ENCODE assay signal across 19 cellular contexts in the genomic region with DNA sequence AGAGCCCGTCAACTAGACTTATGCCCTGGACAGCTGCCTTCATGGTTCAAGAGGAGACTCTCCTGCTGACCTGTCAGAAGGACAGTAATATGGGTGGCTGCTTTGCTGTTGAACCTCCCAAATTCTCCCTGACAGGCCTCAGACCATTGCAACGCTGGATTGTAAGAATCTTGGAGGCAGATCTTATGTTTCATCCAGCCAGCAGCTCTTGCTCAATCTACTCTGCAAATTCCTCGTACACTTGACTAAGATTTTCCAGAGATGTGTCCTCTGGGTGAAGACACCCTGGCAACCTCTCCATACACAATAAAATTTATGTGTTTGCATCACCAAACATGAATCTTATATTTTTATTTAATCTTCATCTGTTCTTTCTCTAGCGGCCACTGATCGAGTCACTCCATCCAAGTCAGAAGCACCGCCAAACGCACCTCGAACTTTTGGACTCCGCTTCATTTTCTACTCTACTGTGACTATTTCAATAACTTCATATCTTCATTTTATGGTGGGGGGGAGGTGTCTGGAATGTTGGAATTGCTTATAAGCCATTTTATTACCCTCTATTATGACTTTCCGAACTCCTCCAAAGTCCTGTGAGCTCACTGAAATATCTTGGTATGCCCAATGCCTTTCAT.
DNase-seq lines count a peak whose midpoint lies in the region; ATAC-seq, FAIRE-seq and TF ChIP-seq lines count a peak whose summit lies in the region.
"Had no signal": no experiment of that assay in that cellular context is flagged by ENCODE, and none has a peak within 500 bp of the region (broad histone marks: within the 10 kb centered on the region; RNA-seq: fewer than 3 reads in every experiment).

No MANE protein-coding gene starts in this region.

- CTCF ChIA-PET in HepG2 (lab: Yijun Ruan, JAX; ENCODE audit: low intra/inter-chr PET ratio, low total read pairs), result no interaction called here

- TF ChIP-seq EP300 in HepG2 (IDR thresholded peaks at IDR 0.05; ENCODE audit: low read depth in 2 of 2, low read length in 2 of 2), result no peak
- TF ChIP-seq EP300 in HepG2 (CRISPR knock-in tag; IDR thresholded peaks at IDR 0.05; ENCODE audit: borderline replicate concordance), result no peak

- H3K9ac ChIP-seq in rectal smooth muscle tissue (ENCODE audit: low read length), result no peak overlapping the region
- no peak overlapping the region for H3K9ac ChIP-seq in Karpas-422 (ENCODE audit: low read length)
- H3K9ac ChIP-seq in HepG2 (ENCODE audit: insufficient read depth, low read depth, low read length), result no peak overlapping the region
- H3K9ac ChIP-seq: BLaER1 treated with 17β-estradiol and CSF1 and Interleukin-3, amounts not matched to agents 10 nM and 100 nM had no signal

- TF ChIP-seq CTCF in left ventricle myocardium inferior (IDR thresholded peaks at IDR 0.05; ENCODE audit: borderline replicate concordance), result no peak
- no peak for TF ChIP-seq CTCF in HepG2 (CRISPR knock-in tag; IDR thresholded peaks at IDR 0.05)

- H3K36me3 ChIP-seq in left ventricle myocardium inferior (no peaks in the 10 kb centered on the region), rectal smooth muscle tissue (ENCODE audit: control insufficient read depth, insufficient read depth, low read length) (no peaks in the 10 kb centered on the region), Karpas-422 (ENCODE audit: insufficient read depth, low read length) (no peaks in the 10 kb centered on the region), HepG2 (replicated peaks in 1 of 2; ENCODE audit: control insufficient read depth in 1 of 2, insufficient read depth in 2 of 2, low read length in 2 of 2) (no peaks in the 10 kb centered on the region)
- H3K36me3 ChIP-seq: BLaER1 treated with 17β-estradiol and CSF1 and Interleukin-3, amounts not matched to agents 10 nM and 100 nM had no signal

- no peaks in the 10 kb centered on the region for H3K9me3 ChIP-seq in left ventricle myocardium inferior (replicated peaks)
- no peaks in the 10 kb centered on the region; the same call in 1 of the 2 replicates for H3K9me3 ChIP-seq in Karpas-422 (ENCODE audit: low read length)
- peaks cover 6% of the 10 kb centered on the region; the same call in 1 of the 2 replicates for H3K9me3 ChIP-seq in HepG2 (ENCODE audit: low read length)

- FAIRE-seq in HepG2 (lab: Jason Lieb, UNC), result no peak
- FAIRE-seq: A204.1, D721Med, GM19239, RCC 7860 had no signal

- H3K4me3 ChIP-seq in left ventricle myocardium inferior, result no peak overlapping the region
- no peak overlapping the region for H3K4me3 ChIP-seq in rectal smooth muscle tissue (ENCODE audit: low read length)
- H3K4me3 ChIP-seq in Karpas-422 (ENCODE audit: low read length), result no peak overlapping the region
- no peak overlapping the region for H3K4me3 ChIP-seq in HepG2 (replicated peaks in 1 of 3; ENCODE audit: insufficient read depth in 1 of 3, low read depth in 2 of 3, low read length in 3 of 3)
- H3K4me3 ChIP-seq: BLaER1 treated with 17β-estradiol and CSF1 and Interleukin-3, amounts not matched to agents 10 nM and 100 nM had no signal

- no peak for TF ChIP-seq RAD21 in HepG2 (CRISPR knock-in tag; IDR thresholded peaks at IDR 0.05)

- in situ Hi-C loops in HepG2 (cut with HindIII; ENCODE audit: extremely low pct_ligation_motif_present, low pct_unique_long_range_greater_than_20kb), result no loop called here

- TF ChIP-seq POLR2A in HepG2 (IDR thresholded peaks at IDR 0.05; ENCODE audit: insufficient read depth in 1 of 2, low read depth in 2 of 2, low read length in 2 of 2), result no peak

- WGBS in HepG2 (ENCODE audit: low lambda C conversion rate), result 46% methylated on average over 10 of the region's 10 CpGs

- POLR2A ChIA-PET in HepG2 (lab: Yijun Ruan, JAX), result no interaction called here

- DNase-seq in Right ventricle myocardium superior (no peak), left ventricle myocardium inferior (no peak), left kidney (ENCODE audit: low read depth, low spot score) (peak; percentile 25), Karpas-422 (no peak), HepG2 (ENCODE audit: low spot score) (no peak)
- DNase-seq in stimulated activated naive CD8-positive, alpha-beta T cell treated with anti-CD3 and anti-CD28 coated beads, Interleukin-15, Interleukin-2, amounts not matched to agents 100 U/mL and 50 U/mL, for 24 hours, result no peak
- DNase-seq: CD8-positive, alpha-beta memory T cell; DMS79; H7; NCI-H1694 treated with DMSO at 0.1 percent for 48 hours; NCI-H2107; NCI-H69 had no signal

- H3K9me2 ChIP-seq in Karpas-422 (replicated peaks; ENCODE audit: insufficient read depth, low read length), result no peaks in the 10 kb centered on the region

- H3K79me2 ChIP-seq in Karpas-422 (ENCODE audit: low read length) (no peaks in the 10 kb centered on the region), HepG2 (ENCODE audit: insufficient read depth, low read length) (no peaks in the 10 kb centered on the region)

- intact Hi-C loops in Right ventricle myocardium superior (cut with DNase I), result loop anchor here (5.0 kb wide), 1 partner anchor 300 kb away; no protein-coding TSS in a partner anchor
- intact Hi-C loops in left ventricle myocardium inferior (cut with micrococcal nuclease), result no loop called here
- intact Hi-C loops in HepG2 (cut with micrococcal nuclease; ENCODE audit: unreplicated experiment), result no loop called here

- peak; percentile 72 for ATAC-seq in Right ventricle myocardium superior (ENCODE audit: poor library complexity)
- ATAC-seq in stimulated activated naive CD8-positive, alpha-beta T cell treated with anti-CD3 and anti-CD28 coated beads, Interleukin-15, Interleukin-2, amounts not matched to agents 100 U/mL and 50 U/mL, for 24 hours, result no peak
- ATAC-seq in HepG2, result no peak
- no peak for ATAC-seq in GM19351 (IDR thresholded peaks at IDR 0.05; ENCODE audit: unreplicated experiment)

- BruUV-seq in HepG2 (replicated peaks; lab: Mats Ljungman, UMichigan), result no TSS peak

- H2AFZ ChIP-seq in Karpas-422 (ENCODE audit: low read length), result no peak overlapping the region
- no peak overlapping the region for H2AFZ ChIP-seq in HepG2 (ENCODE audit: low read length)

- H4K20me1 ChIP-seq in Karpas-422 (ENCODE audit: insufficient read depth, low read depth, low read length) (no peaks in the 10 kb centered on the region), HepG2 (ENCODE audit: insufficient read depth, low read length) (no peaks in the 10 kb centered on the region)
- H4K20me1 ChIP-seq: BLaER1 treated with 17β-estradiol and CSF1 and Interleukin-3, amounts not matched to agents 10 nM and 100 nM had no signal

- H3K27me3 ChIP-seq in left ventricle myocardium inferior (ENCODE audit: low read depth), result peaks cover 3% of the 10 kb centered on the region
- peaks cover 2% of the 10 kb centered on the region for H3K27me3 ChIP-seq in rectal smooth muscle tissue (ENCODE audit: control insufficient read depth, insufficient read depth, low read length)
- no peaks in the 10 kb centered on the region for H3K27me3 ChIP-seq in Karpas-422 (ENCODE audit: low read length)
- H3K27me3 ChIP-seq in HepG2 (ENCODE audit: control insufficient read depth in 1 of 2, insufficient read depth in 2 of 2, low read length in 2 of 2), result no peaks in the 10 kb centered on the region
- H3K27me3 ChIP-seq: BLaER1 treated with 17β-estradiol and CSF1 and Interleukin-3, amounts not matched to agents 10 nM and 100 nM had no signal

- no peaks in the 10 kb centered on the region for H3K4me1 ChIP-seq in left ventricle myocardium inferior
- peaks cover 30% of the 10 kb centered on the region for H3K4me1 ChIP-seq in rectal smooth muscle tissue (ENCODE audit: control insufficient read depth, insufficient read depth, low read length)
- no peaks in the 10 kb centered on the region for H3K4me1 ChIP-seq in Karpas-422 (ENCODE audit: low read length)
- no peaks in the 10 kb centered on the region for H3K4me1 ChIP-seq in HepG2 (ENCODE audit: insufficient read depth, low read length)
- H3K4me1 ChIP-seq: BLaER1 treated with 17β-estradiol and CSF1 and Interleukin-3, amounts not matched to agents 10 nM and 100 nM had no signal

- H3K27ac ChIP-seq in left ventricle myocardium inferior (replicated peaks) (no peak overlapping the region), rectal smooth muscle tissue (ENCODE audit: low read depth, low read length) (peak overlapping the region; percentile 73), Karpas-422 (ENCODE audit: low read length) (no peak overlapping the region), HepG2 (ENCODE audit: extremely low read length, insufficient read depth, low read length) (no peak overlapping the region)
- H3K27ac ChIP-seq: BLaER1 treated with 17β-estradiol and CSF1 and Interleukin-3, amounts not matched to agents 10 nM and 100 nM had no signal

- H3K4me2 ChIP-seq in Karpas-422 (ENCODE audit: low read depth, low read length, poor library complexity, severe bottlenecking), result no peak overlapping the region
- H3K4me2 ChIP-seq in HepG2 (ENCODE audit: low read depth, low read length), result no peak overlapping the region

TF ChIP-seq in HepG2, 621 proteins besides CTCF, POLR2A, EP300 and RAD21 (continues in another document):
- TF ChIP-seq, protein P1, sequence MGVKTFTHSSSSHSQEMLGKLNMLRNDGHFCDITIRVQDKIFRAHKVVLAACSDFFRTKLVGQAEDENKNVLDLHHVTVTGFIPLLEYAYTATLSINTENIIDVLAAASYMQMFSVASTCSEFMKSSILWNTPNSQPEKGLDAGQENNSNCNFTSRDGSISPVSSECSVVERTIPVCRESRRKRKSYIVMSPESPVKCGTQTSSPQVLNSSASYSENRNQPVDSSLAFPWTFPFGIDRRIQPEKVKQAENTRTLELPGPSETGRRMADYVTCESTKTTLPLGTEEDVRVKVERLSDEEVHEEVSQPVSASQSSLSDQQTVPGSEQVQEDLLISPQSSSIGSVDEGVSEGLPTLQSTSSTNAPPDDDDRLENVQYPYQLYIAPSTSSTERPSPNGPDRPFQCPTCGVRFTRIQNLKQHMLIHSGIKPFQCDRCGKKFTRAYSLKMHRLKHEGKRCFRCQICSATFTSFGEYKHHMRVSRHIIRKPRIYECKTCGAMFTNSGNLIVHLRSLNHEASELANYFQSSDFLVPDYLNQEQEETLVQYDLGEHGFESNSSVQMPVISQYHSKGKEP (CRISPR knock-in tag; IDR thresholded peaks at IDR 0.05), result no peak
- TF ChIP-seq ZNF761 (CRISPR knock-in tag; conservative IDR thresholded peaks at IDR 0.05) (no peak), ZMYM4 (CRISPR knock-in tag; IDR thresholded peaks at IDR 0.05) (no peak), ZNF674 (CRISPR knock-in tag; IDR thresholded peaks at IDR 0.05; ENCODE audit: low read depth) (no peak), ZNF782 (CRISPR knock-in tag; IDR thresholded peaks at IDR 0.05; ENCODE audit: borderline replicate concordance) (no peak)
